8 cellular contexts compared by ENCODE assay signal in genomic region chr1:12438349-12438924, GRCh38.
DNase-seq lines count a peak whose midpoint lies in the region; ATAC-seq, FAIRE-seq and TF ChIP-seq lines count a peak whose summit lies in the region.

No MANE protein-coding gene starts in this region.

- DNase-seq in NCI-H226 (peak; percentile 79), GM12892 (ENCODE audit: insufficient read length) (no peak), SIG-M5 (lab: John Stamatoyannopoulos, UW) (no peak), superior temporal gyrus (ENCODE audit: extremely low spot score) (no peak), ecto neural progenitor cell (ENCODE audit: low spot score) (no peak)
- DNase-seq in activated naive CD8-positive, alpha-beta T cell treated with anti-CD3 and anti-CD28 coated beads, Interleukin-2, amount 50 U/mL, for 24 hours, result peak; percentile 58
- DNase-seq in stimulated activated CD8-positive, alpha-beta memory T cell treated with anti-CD3 and anti-CD28 coated beads, Interleukin-7, amount 100 ng/mL, for 4 hours (ENCODE audit: low read depth in 2 of 2), result peak; percentile 32 to 39

- peaks cover 59% of the 10 kb centered on the region for H3K36me3 Mint-ChIP-seq in activated naive CD8-positive, alpha-beta T cell treated with anti-CD3 and anti-CD28 coated beads, Interleukin-2, amount 50 U/mL, for 24 hours (ENCODE audit: low read depth)

- peaks cover 17% of the 10 kb centered on the region for H3K9me3 Mint-ChIP-seq in activated naive CD8-positive, alpha-beta T cell treated with anti-CD3 and anti-CD28 coated beads, Interleukin-2, amount 50 U/mL, for 24 hours

- no peak for FAIRE-seq in GM12892 (lab: Jason Lieb, UNC)

- H3K4me1 Mint-ChIP-seq in activated naive CD8-positive, alpha-beta T cell treated with anti-CD3 and anti-CD28 coated beads, Interleukin-2, amount 50 U/mL, for 24 hours, result peaks cover 96% of the 10 kb centered on the region

- peak; percentile 41 for ATAC-seq in GM21619 (IDR thresholded peaks at IDR 0.05; ENCODE audit: unreplicated experiment)
- ATAC-seq in activated naive CD8-positive, alpha-beta T cell treated with anti-CD3 and anti-CD28 coated beads, Interleukin-2, amount 50 U/mL, for 24 hours, result peak; percentile 50

- peak overlapping the region; percentile 94 for H3K27ac Mint-ChIP-seq in activated naive CD8-positive, alpha-beta T cell treated with anti-CD3 and anti-CD28 coated beads, Interleukin-2, amount 50 U/mL, for 24 hours

- H3K4me3 Mint-ChIP-seq in activated naive CD8-positive, alpha-beta T cell treated with anti-CD3 and anti-CD28 coated beads, Interleukin-2, amount 50 U/mL, for 24 hours, result peak overlapping the region; percentile 56

- H3K27me3 Mint-ChIP-seq in activated naive CD8-positive, alpha-beta T cell treated with anti-CD3 and anti-CD28 coated beads, Interleukin-2, amount 50 U/mL, for 24 hours, result peaks cover 3% of the 10 kb centered on the region

- TF ChIP-seq POLR2A in GM12892 (IDR thresholded peaks at IDR 0.05; ENCODE audit: low read depth, low read length), result no peak

Comparison
In these comparisons a context has a peak if more than half of its experiments do, and no peak if none do; other contexts are left out.
1. DNase-seq: peak in NCI-H226 (single experiment), activated naive CD8-positive, alpha-beta T cell treated with anti-CD3 and anti-CD28 coated beads, Interleukin-2, amount 50 U/mL, for 24 hours (single experiment) and stimulated activated CD8-positive, alpha-beta memory T cell treated with anti-CD3 and anti-CD28 coated beads, Interleukin-7, amount 100 ng/mL, for 4 hours (2 of 2); none in GM12892 (single experiment), SIG-M5 (single experiment), superior temporal gyrus (single experiment) and ecto neural progenitor cell (single experiment).